1 cellular context compared by ENCODE assay signal in genomic region chr1:18104546-18105100, GRCh38.
TF ChIP-seq lines count a peak whose summit lies in the region.

No MANE protein-coding gene starts in this region.

TF ChIP-seq in H1, 55 proteins besides CTCF, POLR2A, EP300 and RAD21:
- TF ChIP-seq RNF2 (IDR thresholded peaks at IDR 0.05; ENCODE audit: borderline replicate concordance, low read depth, low read length, missing control alignments, poor library complexity, severe bottlenecking): no peak
- TF ChIP-seq EGR1 (IDR thresholded peaks at IDR 0.05; ENCODE audit: borderline replicate concordance, low read depth, low read length): no peak
- TF ChIP-seq GTF2F1 (IDR thresholded peaks at IDR 0.05; ENCODE audit: borderline replicate concordance, low read depth, low read length): no peak
- TF ChIP-seq E2F6 (IDR thresholded peaks at IDR 0.05): no peak
- TF ChIP-seq SIRT6 (IDR thresholded peaks at IDR 0.05; ENCODE audit: low read length): no peak
